ENCODE assay signal across 8 cellular contexts in the genomic region with DNA sequence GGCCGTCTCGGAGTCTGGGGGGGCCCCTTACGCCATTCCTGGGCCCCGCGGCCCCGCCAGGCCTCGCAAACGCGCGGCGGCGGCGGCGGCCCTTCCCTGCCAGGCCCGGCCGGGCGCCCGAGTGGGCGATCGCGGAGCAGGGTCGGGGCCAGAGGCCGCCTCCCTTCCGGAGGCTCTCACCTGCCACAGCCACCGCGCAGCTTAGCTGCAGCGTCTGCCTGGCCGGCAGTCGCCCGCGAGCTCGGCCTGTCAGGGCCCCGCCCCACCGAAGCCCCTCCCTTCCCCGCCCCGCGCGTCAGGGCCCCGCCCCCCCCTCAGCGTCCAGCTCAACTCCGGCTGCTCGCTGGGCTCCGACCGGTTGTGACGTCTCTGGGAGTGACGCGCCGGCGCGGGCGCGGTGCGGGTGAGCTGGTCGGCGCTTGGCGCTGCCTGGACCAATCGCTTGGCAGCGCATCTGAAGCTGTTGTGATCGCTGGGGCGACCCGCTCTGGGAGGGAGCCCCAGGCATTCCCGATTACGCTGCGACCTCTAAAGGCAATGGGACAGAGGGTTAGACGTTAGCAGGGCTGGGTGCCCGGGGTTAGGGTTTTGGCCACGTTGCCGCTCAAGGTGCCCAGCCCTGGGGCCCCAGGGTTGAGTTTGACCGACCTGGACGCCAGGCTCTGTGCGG. TPM values are rescaled to one million over a fixed set of nuclear protein-coding genes. Genes with fewer than 3 reads are reported as not detected.
DNase-seq lines count a peak whose midpoint lies in the region; ATAC-seq and TF ChIP-seq lines count a peak whose summit lies in the region.

A gene with protein sequence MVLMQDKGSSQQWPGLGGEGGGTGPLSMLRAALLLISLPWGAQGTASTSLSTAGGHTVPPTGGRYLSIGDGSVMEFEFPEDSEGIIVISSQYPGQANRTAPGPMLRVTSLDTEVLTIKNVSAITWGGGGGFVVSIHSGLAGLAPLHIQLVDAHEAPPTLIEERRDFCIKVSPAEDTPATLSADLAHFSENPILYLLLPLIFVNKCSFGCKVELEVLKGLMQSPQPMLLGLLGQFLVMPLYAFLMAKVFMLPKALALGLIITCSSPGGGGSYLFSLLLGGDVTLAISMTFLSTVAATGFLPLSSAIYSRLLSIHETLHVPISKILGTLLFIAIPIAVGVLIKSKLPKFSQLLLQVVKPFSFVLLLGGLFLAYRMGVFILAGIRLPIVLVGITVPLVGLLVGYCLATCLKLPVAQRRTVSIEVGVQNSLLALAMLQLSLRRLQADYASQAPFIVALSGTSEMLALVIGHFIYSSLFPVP (minus strand): TSS at position 216 of the 670 bp plus-strand sequence. CDS start 1,689 bp downstream, outside the sequence.

- H3K9me3 ChIP-seq in heart right ventricle (peaks cover 0 to 5% (median 0%) of the 10 kb centered on the region in 11 donors), transverse colon (no peaks in the 10 kb centered on the region)

- 0 to 1% methylated on average over 19 to 67 of the region's 71 CpGs for WGBS in heart right ventricle, 2 donors
- 0 to 33% methylated on average over 1 to 49 of the region's 71 CpGs for WGBS in transverse colon (ENCODE audit: low coverage in 1 of 2), 2 donors

- peak in 3 of 9 donors; percentile 20 to 31 (median 27) for TF ChIP-seq CTCF in heart right ventricle (IDR thresholded peaks at IDR 0.05)
- TF ChIP-seq CTCF in transverse colon (IDR thresholded peaks at IDR 0.05): no peak

- peak within 1 kb of the TSS; percentile 91 to 97 (median 94) for H3K27ac ChIP-seq in heart right ventricle
- H3K27ac ChIP-seq in transverse colon: peak within 1 kb of the TSS; percentile 93 to 99 (median 96)

- intact Hi-C loops in T-helper 1 cell treated with Interleukin-12 subunit alpha and Interleukin-12 subunit beta and Interleukin-4 antibody, amounts not matched to agents 30 ng/mL and 1 ng/mL, for 36 hours (cut with micrococcal nuclease): loop anchor here (1.0 to 2.0 kb wide), 7 partner anchors 11 to 392 kb away; a partner anchor contains a TSS
- intact Hi-C loops in heart right ventricle (cut with DNase I) (loop anchor here in 3 of 10 donors (1.0 to 2.0 kb wide), 3 partner anchors 25 to 26 kb away; a partner anchor contains a TSS), transverse colon (cut with DNase I; ENCODE audit: low total_unique reads) (no loop called here)

- peak; percentile 92 for TF ChIP-seq POLR2A in GM15510 (IDR thresholded peaks at IDR 0.05; ENCODE audit: borderline replicate concordance, extremely low read depth, insufficient read length)
- TF ChIP-seq POLR2A in transverse colon (IDR thresholded peaks at IDR 0.05): peak; percentile 90

- no peak for TF ChIP-seq EP300 in transverse colon (IDR thresholded peaks at IDR 0.05; ENCODE audit: low read depth)

- H3K36me3 ChIP-seq in heart right ventricle: peaks cover 0 to 13% (median 0%) of the 10 kb centered on the region in 9 donors
- H3K36me3 ChIP-seq in transverse colon: no peaks in the 10 kb centered on the region

- ATAC-seq in HG02885 (IDR thresholded peaks at IDR 0.05; ENCODE audit: poor library complexity, unreplicated experiment): peak; percentile 77
- ATAC-seq in heart right ventricle: peak; percentile 89 to 95 (median 92)

- in situ Hi-C loops in transverse colon (cut with MboI; ENCODE audit: low pct_ligation_motif_present in 1 of 4, low pct_unique_long_range_greater_than_20kb in 1 of 4, low sequenced_read_pairs in 3 of 4): no loop called here

- H3K4me1 ChIP-seq in heart right ventricle: peaks cover 0 to 21% (median 11%) of the 10 kb centered on the region in 9 donors
- peaks cover 0 to 16% (median 10%) of the 10 kb centered on the region in 4 donors for H3K4me1 ChIP-seq in transverse colon

- H3K27me3 ChIP-seq in heart right ventricle: no peaks in the 10 kb centered on the region
- no peaks in the 10 kb centered on the region for H3K27me3 ChIP-seq in transverse colon

- DNase-seq in NCI-H1694 (lab: John Stamatoyannopoulos, UW) (peak; percentile 77), amniotic epithelial cell (ENCODE audit: low read depth) (peak; percentile 88), heart right ventricle (peak; percentile 91 to 93), pons (ENCODE audit: low spot score) (peak; percentile 92), transverse colon (peak; percentile 94)

- peak within 1 kb of the TSS; percentile 58 to 86 (median 66) for H3K4me3 ChIP-seq in heart right ventricle
- peak within 1 kb of the TSS; percentile 50 to 79 (median 61) for H3K4me3 ChIP-seq in transverse colon

RNA-seq across cellular contexts. Expression of the gene that starts here (rescaled TPM):
- 23.4 and 25.2 TPM in 2 replicates for total RNA-seq in T-helper 1 cell treated with Interleukin-12 subunit alpha and Interleukin-12 subunit beta and Interleukin-4 antibody, amounts not matched to agents 30 ng/mL and 1 ng/mL, for 36 hours
- 10 to 100 TPM in 7 of 10 donors, 1 to 10 TPM in 3; 8.7 to 19.8 (median 11.7) TPM for total RNA-seq in heart right ventricle
- 10 to 100 TPM; 11.9 to 38.1 TPM for polyA plus RNA-seq in heart right ventricle
- total RNA-seq in transverse colon: 100 to 1,000 TPM in 1 of 4 donors, 10 to 100 TPM in 3; 26.7 to 117 (median 34.4) TPM

Comparison
In these comparisons a context has a peak if more than half of its experiments do, and no peak if none do; other contexts are left out.
1. Peak in every context shown above with its lines: DNase-seq, ATAC-seq, H3K4me3 ChIP-seq and H3K27ac ChIP-seq.